In genomic region chr2:47309952-47310800, GRCh38 we compare ENCODE assay signal across 1 cellular context.
TF ChIP-seq lines count a peak whose summit lies in the region.

No MANE protein-coding gene starts in this region.

TF ChIP-seq in HEK293, 187 proteins besides CTCF, POLR2A, EP300 and RAD21 (continued from another document):
- TF ChIP-seq ZNF518A (tag by site-specific recombination; conservative IDR thresholded peaks at IDR 0.05; ENCODE audit: low read depth) (no peak), HOXC10 (CRISPR knock-in tag; IDR thresholded peaks at IDR 0.05) (no peak), ZNF510 (tag by site-specific recombination; IDR thresholded peaks at IDR 0.05; ENCODE audit: insufficient replicate concordance) (no peak), ATF2 (tag by site-specific recombination; IDR thresholded peaks at IDR 0.05; ENCODE audit: low read depth) (no peak), SP7 (tag by site-specific recombination; IDR thresholded peaks at IDR 0.05) (peak; percentile 70), ZNF223 (tag by site-specific recombination; IDR thresholded peaks at IDR 0.05) (no peak), ZBTB17 (tag by site-specific recombination; IDR thresholded peaks at IDR 0.05) (peak; percentile 57), ZNF391 (tag by site-specific recombination; IDR thresholded peaks at IDR 0.05; ENCODE audit: borderline replicate concordance, low read depth) (no peak), ZFHX2 (tag by site-specific recombination; conservative IDR thresholded peaks at IDR 0.05) (peak; percentile 58), ZIC2 (tag by site-specific recombination; IDR thresholded peaks at IDR 0.05) (peak; percentile 79), ZNF341 (tag by site-specific recombination; IDR thresholded peaks at IDR 0.05; ENCODE audit: low read depth) (no peak), WT1 (tag by site-specific recombination; IDR thresholded peaks at IDR 0.05) (peak; percentile 79), ZBTB21 (tag by site-specific recombination; IDR thresholded peaks at IDR 0.05) (no peak), SP2 (tag by site-specific recombination; IDR thresholded peaks at IDR 0.05) (no peak), ZFP37 (tag by site-specific recombination; IDR thresholded peaks at IDR 0.05) (no peak), KLF17 (tag by site-specific recombination; IDR thresholded peaks at IDR 0.05) (peak; percentile 63), ZSCAN23 (tag by site-specific recombination; IDR thresholded peaks at IDR 0.05) (no peak), ZBTB6 (tag by site-specific recombination; IDR thresholded peaks at IDR 0.05) (no peak), EGR2 (tag by site-specific recombination; IDR thresholded peaks at IDR 0.05; ENCODE audit: low read depth) (peak; percentile 62; the same call in 1 of the 2 replicates), ZNF658 (tag by site-specific recombination; IDR thresholded peaks at IDR 0.05) (no peak), ZNF555 (tag by site-specific recombination; conservative IDR thresholded peaks at IDR 0.05) (no peak), ZNF560 (tag by site-specific recombination; IDR thresholded peaks at IDR 0.05; ENCODE audit: borderline replicate concordance) (no peak), MZF1 (tag by site-specific recombination; IDR thresholded peaks at IDR 0.05; ENCODE audit: borderline replicate concordance) (peak; percentile 60; the same call in 1 of the 2 replicates), ZNF777 (tag by site-specific recombination; IDR thresholded peaks at IDR 0.05; ENCODE audit: borderline replicate concordance) (no peak), GFI1B (tag by site-specific recombination; IDR thresholded peaks at IDR 0.05) (no peak), ZNF138 (tag by site-specific recombination; IDR thresholded peaks at IDR 0.05; ENCODE audit: borderline replicate concordance) (no peak), ZBTB10 (tag by site-specific recombination; IDR thresholded peaks at IDR 0.05) (no peak), ZNF16 (tag by site-specific recombination; IDR thresholded peaks at IDR 0.05; ENCODE audit: low read depth) (no peak), HOXA7 (CRISPR knock-in tag; IDR thresholded peaks at IDR 0.05; ENCODE audit: borderline replicate concordance) (no peak)
